ENCODE assay signal across 8 cellular contexts in the genomic region with DNA sequence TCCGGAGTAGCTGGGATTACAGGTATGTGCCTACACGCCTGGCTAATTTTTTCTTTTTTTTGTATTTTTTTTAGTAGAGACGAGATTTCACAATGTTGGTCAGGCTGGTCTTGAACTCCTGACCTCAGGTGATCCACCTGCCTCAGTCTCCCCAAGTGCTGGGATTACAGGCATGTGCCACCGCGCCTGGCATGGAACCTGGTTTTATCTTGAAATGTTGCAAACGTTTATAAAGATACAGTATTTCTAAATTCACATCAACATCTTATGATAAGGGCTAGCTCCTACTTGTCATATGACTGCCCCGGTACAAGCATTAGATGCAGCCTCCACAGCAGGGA. TPM values are rescaled to one million over a fixed set of nuclear protein-coding genes. Genes with fewer than 3 reads are reported as not detected.
DNase-seq lines count a peak whose midpoint lies in the region; ATAC-seq and TF ChIP-seq lines count a peak whose summit lies in the region.

No MANE protein-coding gene starts in this region.

- POLR2A ChIA-PET in activated CD4-positive, alpha-beta T cell treated with anti-CD3 and anti-CD28 coated beads for 36 hours (lab: Charles Lee): no interaction called here

- intact Hi-C loops in activated CD4-positive, alpha-beta T cell treated with anti-CD3 and anti-CD28 coated beads for 36 hours (cut with DNase I, micrococcal nuclease): loop anchor here (2.0 to 10.0 kb wide), 5 partner anchors 13 to 1093 kb away; a partner anchor contains a TSS

- no peaks in the 10 kb centered on the region for H3K9me3 Mint-ChIP-seq in activated CD4-positive, alpha-beta T cell treated with anti-CD3 and anti-CD28 coated beads for 36 hours (ENCODE audit: low read depth)
- no peaks in the 10 kb centered on the region for H3K9me3 Mint-ChIP-seq in activated naive CD8-positive, alpha-beta T cell treated with anti-CD3 and anti-CD28 coated beads for 36 hours

- peaks cover 11% of the 10 kb centered on the region for H3K36me3 Mint-ChIP-seq in activated CD4-positive, alpha-beta T cell treated with anti-CD3 and anti-CD28 coated beads for 36 hours (ENCODE audit: low read depth)
- H3K36me3 Mint-ChIP-seq in activated naive CD8-positive, alpha-beta T cell treated with anti-CD3 and anti-CD28 coated beads for 36 hours: peaks cover 9% of the 10 kb centered on the region

- no peak for ATAC-seq in activated CD4-positive, alpha-beta T cell treated with anti-CD3 and anti-CD28 coated beads for 36 hours
- no peak for ATAC-seq in HG03571 (IDR thresholded peaks at IDR 0.05; ENCODE audit: unreplicated experiment)

- H3K27ac Mint-ChIP-seq in activated CD4-positive, alpha-beta T cell treated with anti-CD3 and anti-CD28 coated beads for 36 hours: peak overlapping the region; percentile 94
- peak overlapping the region; percentile 96 for H3K27ac Mint-ChIP-seq in activated naive CD8-positive, alpha-beta T cell treated with anti-CD3 and anti-CD28 coated beads for 36 hours

- no peaks in the 10 kb centered on the region for H3K27me3 ChIP-seq in kidney epithelial cell (ENCODE audit: control insufficient read depth, insufficient read depth, low read length)

- DNase-seq in activated CD4-positive, alpha-beta T cell treated with anti-CD3 and anti-CD28 coated beads for 36 hours: no peak
- DNase-seq in activated CD4-positive, alpha-beta T cell treated with anti-CD3 and anti-CD28 coated beads, Interleukin-2, amount 50 U/mL, for 1 hour: no peak
- no peak for DNase-seq in activated naive CD8-positive, alpha-beta T cell treated with anti-CD3 and anti-CD28 coated beads for 36 hours
- no peak for DNase-seq in kidney epithelial cell (ENCODE audit: low read depth)
- no peak for DNase-seq in NCI-H1436 treated with DMSO at 0.1 percent for 48 hours (lab: John Stamatoyannopoulos, UW)
- DNase-seq in foreskin melanocyte: no peak

- peaks cover 24% of the 10 kb centered on the region for H3K4me1 Mint-ChIP-seq in activated CD4-positive, alpha-beta T cell treated with anti-CD3 and anti-CD28 coated beads for 36 hours
- peaks cover 14% of the 10 kb centered on the region for H3K4me1 Mint-ChIP-seq in activated naive CD8-positive, alpha-beta T cell treated with anti-CD3 and anti-CD28 coated beads for 36 hours

- no peaks in the 10 kb centered on the region for H3K36me3 ChIP-seq in kidney epithelial cell (ENCODE audit: control insufficient read depth, insufficient read depth, low read length)

- CTCF ChIA-PET in activated CD4-positive, alpha-beta T cell treated with anti-CD3 and anti-CD28 coated beads for 36 hours (lab: Charles Lee): interaction anchor here (0.6 to 5.8 kb wide), 5 partner anchors 9 to 112 kb away, joined by 3 to 41 read pairs (median 4); a partner anchor contains a TSS

- peak overlapping the region; percentile 96 for H3K4me3 Mint-ChIP-seq in activated CD4-positive, alpha-beta T cell treated with anti-CD3 and anti-CD28 coated beads for 36 hours
- peak overlapping the region; percentile 98 for H3K4me3 Mint-ChIP-seq in activated naive CD8-positive, alpha-beta T cell treated with anti-CD3 and anti-CD28 coated beads for 36 hours

- no peak for TF ChIP-seq CTCF in kidney epithelial cell (IDR thresholded peaks at IDR 0.05; ENCODE audit: insufficient read depth, low read length, poor library complexity, severe bottlenecking)

- peak overlapping the region; percentile 98 for H3K4me3 ChIP-seq in kidney epithelial cell (ENCODE audit: low read depth, low read length)

- H3K27ac ChIP-seq in temporal lobe (ENCODE audit: low read depth, low read length): peak overlapping the region; percentile 94

- no peaks in the 10 kb centered on the region for H3K27me3 Mint-ChIP-seq in activated CD4-positive, alpha-beta T cell treated with anti-CD3 and anti-CD28 coated beads for 36 hours
- H3K27me3 Mint-ChIP-seq in activated naive CD8-positive, alpha-beta T cell treated with anti-CD3 and anti-CD28 coated beads for 36 hours: no peaks in the 10 kb centered on the region

RNA-seq across cellular contexts. Expression of a gene that starts 1.5 kb away (rescaled TPM):
- 100 to 1,000 TPM; 170 to 179 TPM for total RNA-seq in activated CD4-positive, alpha-beta T cell treated with anti-CD3 and anti-CD28 coated beads for 36 hours
- 100 to 1,000 TPM; 158 to 163 TPM for total RNA-seq in activated naive CD8-positive, alpha-beta T cell treated with anti-CD3 and anti-CD28 coated beads for 36 hours
- 222 and 224 TPM in 2 replicates for total RNA-seq in kidney epithelial cell
- total RNA-seq in temporal lobe: 112 TPM

RNA-seq across cellular contexts. Expression of a gene that starts 9.9 kb away (rescaled TPM):
- 1 to 10 TPM; 6.0 to 7.7 TPM for total RNA-seq in activated CD4-positive, alpha-beta T cell treated with anti-CD3 and anti-CD28 coated beads for 36 hours
- 1 to 10 TPM; 4.0 to 6.1 TPM for total RNA-seq in activated naive CD8-positive, alpha-beta T cell treated with anti-CD3 and anti-CD28 coated beads for 36 hours
- total RNA-seq in kidney epithelial cell (10.3 and 13.7 TPM in 2 replicates), temporal lobe (29.7 TPM)

RNA-seq across cellular contexts. Expression of a gene that starts 48.1 kb away (rescaled TPM):
- 10 to 100 TPM; 15.4 to 16.9 TPM for total RNA-seq in activated CD4-positive, alpha-beta T cell treated with anti-CD3 and anti-CD28 coated beads for 36 hours
- total RNA-seq in activated naive CD8-positive, alpha-beta T cell treated with anti-CD3 and anti-CD28 coated beads for 36 hours: 10 to 100 TPM; 13.4 to 15.3 TPM
- total RNA-seq in kidney epithelial cell (25.7 and 25.9 TPM in 2 replicates), temporal lobe (8.4 TPM)
